In the genomic region with DNA sequence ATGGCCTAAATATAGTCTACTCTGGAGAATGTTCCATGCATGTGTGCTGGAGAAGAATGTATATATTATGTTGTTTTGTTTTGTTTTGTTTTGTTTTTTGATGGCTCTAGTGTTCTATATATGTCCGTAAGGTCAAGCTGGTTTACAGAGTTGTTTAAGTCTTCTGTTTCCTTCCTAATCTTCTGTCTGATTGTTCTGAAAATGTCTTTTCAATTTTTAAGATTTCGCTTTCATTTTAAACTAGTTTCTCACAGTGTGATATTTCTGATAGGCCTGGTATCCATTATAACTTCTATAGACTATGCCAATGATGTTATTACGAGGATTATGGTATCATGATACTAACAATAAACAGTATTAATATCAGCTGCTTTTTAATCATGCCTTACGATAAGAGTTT, we compare ENCODE assay signal across 25 cellular contexts.
"Had no signal": no experiment of that assay in that cellular context is flagged by ENCODE, and none has a peak within 500 bp of the region (broad histone marks: within the 10 kb centered on the region; RNA-seq: fewer than 3 reads in every experiment).

No MANE protein-coding gene starts in this region.

- H3K4me3 ChIP-seq: stomach, suprapubic skin, testis, thoracic aorta, thyroid gland, tibial nerve, transverse colon, upper lobe of left lung, upper lobe of right lung, uterus, vagina had no signal

- H3K36me3 ChIP-seq: stomach, suprapubic skin, thoracic aorta, thyroid gland, tibial nerve, transverse colon, upper lobe of left lung, upper lobe of right lung, uterus, vagina had no signal

- H3K4me1 ChIP-seq: stomach, suprapubic skin, testis, thyroid gland, tibial nerve, transverse colon, upper lobe of left lung, upper lobe of right lung, uterus, vagina had no signal

- H3K27ac ChIP-seq: stomach, suprapubic skin, testis, thoracic aorta, thyroid gland, tibial nerve, transverse colon, upper lobe of left lung, upper lobe of right lung, uterus, vagina had no signal

- H3K9me3 ChIP-seq: testis, thoracic aorta, thyroid gland, transverse colon, upper lobe of right lung, uterus, vagina had no signal

- H3K27me3 ChIP-seq: stomach, suprapubic skin, testis, thyroid gland, tibial nerve, transverse colon, upper lobe of left lung, upper lobe of right lung, uterus, vagina had no signal

- DNase-seq: stimulated activated CD4-positive, alpha-beta T cell treated with anti-CD3 and anti-CD28 coated beads, Interleukin-2, amount 100 ng/mL, for 48 hours; stimulated activated CD4-positive, alpha-beta T cell treated with anti-CD3 and anti-CD28 coated beads, Interleukin-4, amount 100 ng/mL, for 1 hour; stimulated activated CD4-positive, alpha-beta T cell treated with anti-CD3 and anti-CD28 coated beads, Interleukin-4, amount 100 ng/mL, for 24 hours; stimulated activated CD4-positive, alpha-beta T cell treated with anti-CD3 and anti-CD28 coated beads, Interleukin-4, amount 100 ng/mL, for 4 hours; stimulated activated CD8-positive, alpha-beta memory T cell treated with anti-CD3 and anti-CD28 coated beads, Interleukin-4, amount 100 ng/mL, for 48 hours; stimulated activated naive B cell treated with anti-CD40 and anti-IgM and Interleukin-4, amounts not matched to agents 10 μg/mL and 1 μg/mL and 100 μg/mL, for 72 hours; stimulated activated naive CD4-positive, alpha-beta T cell; stimulated activated naive CD4-positive, alpha-beta T cell treated with Interleukin-2 at 50 U/mL for 16 hours; stimulated activated naive CD8-positive, alpha-beta T cell treated with anti-CD3 and anti-CD28 coated beads, Interleukin-15, amount 100 ng/mL, for 72 hours; stimulated activated naive CD8-positive, alpha-beta T cell treated with anti-CD3 and anti-CD28 coated beads, Interleukin-15, Interleukin-2, amounts not matched to agents 100 U/mL and 50 U/mL, for 24 hours; stomach; substantia nigra; testis; thyroid gland; transverse colon; trophoblast cell; upper lobe of left lung; upper lobe of right lung; uterus had no signal

- ATAC-seq: stimulated activated effector memory CD8-positive, alpha-beta T cell treated with anti-CD3 and anti-CD28 coated beads, Interleukin-12 subunit alpha, Interleukin-12 subunit beta, amount 100 ng/mL, for 72 hours; stimulated activated memory B cell treated with anti-CD40 and anti-IgM and Interleukin-4, amounts not matched to agents 10 μg/mL and 1 μg/mL and 100 μg/mL, for 72 hours; stimulated activated naive B cell treated with anti-CD40 and anti-IgM and Interleukin-4, amounts not matched to agents 10 μg/mL and 1 μg/mL and 100 μg/mL, for 72 hours; stimulated activated naive CD8-positive, alpha-beta T cell treated with anti-CD3 and anti-CD28 coated beads, Interleukin-15, amount 100 ng/mL, for 72 hours; stimulated activated naive CD8-positive, alpha-beta T cell treated with anti-CD3 and anti-CD28 coated beads, Interleukin-15, Interleukin-2, amounts not matched to agents 100 U/mL and 50 U/mL, for 24 hours; upper lobe of right lung had no signal
